1 cellular context compared by ENCODE assay signal in the genomic region with DNA sequence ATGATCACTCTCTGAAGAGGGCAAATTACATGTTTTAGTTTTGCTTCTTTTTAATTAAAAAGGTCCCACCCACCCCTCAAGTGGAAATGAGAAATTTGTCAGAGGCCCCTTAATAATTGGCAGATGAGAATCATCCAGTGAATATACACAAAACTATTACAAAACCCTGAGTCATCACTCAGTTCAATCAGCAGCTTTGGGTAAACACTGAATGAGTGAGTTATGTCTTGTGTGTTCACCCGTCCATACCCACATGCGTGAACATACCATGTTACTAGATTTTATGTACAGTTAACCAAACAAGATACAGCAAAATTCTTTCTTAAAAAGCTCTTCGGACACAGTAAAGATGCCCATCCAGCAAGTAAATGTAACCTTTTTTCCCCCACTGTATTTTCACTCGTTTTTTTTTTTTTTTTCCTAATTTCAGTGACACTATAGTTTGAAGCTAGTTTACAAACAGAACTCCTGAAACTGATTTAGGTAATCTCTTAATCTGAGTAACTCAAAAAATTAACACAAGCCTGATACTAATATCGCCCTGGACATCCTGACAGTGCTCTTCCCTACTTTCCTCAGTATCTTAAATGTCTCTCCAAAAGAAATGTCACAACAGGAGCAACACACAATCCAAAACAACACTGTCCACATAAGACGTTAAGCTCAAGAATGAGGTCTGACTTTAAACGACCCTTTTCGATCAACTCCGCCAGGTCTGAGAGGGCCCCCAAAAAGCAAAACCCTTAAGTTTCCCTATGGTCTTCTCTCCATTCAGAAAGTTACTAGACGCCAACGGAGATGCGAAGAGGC.
TF ChIP-seq lines count a peak whose summit lies in the region.

No MANE protein-coding gene starts in this region.

TF ChIP-seq in HepG2, 621 proteins besides CTCF, POLR2A, EP300 and RAD21 (continued from another document and continues in another):
- TF ChIP-seq, protein P1, sequence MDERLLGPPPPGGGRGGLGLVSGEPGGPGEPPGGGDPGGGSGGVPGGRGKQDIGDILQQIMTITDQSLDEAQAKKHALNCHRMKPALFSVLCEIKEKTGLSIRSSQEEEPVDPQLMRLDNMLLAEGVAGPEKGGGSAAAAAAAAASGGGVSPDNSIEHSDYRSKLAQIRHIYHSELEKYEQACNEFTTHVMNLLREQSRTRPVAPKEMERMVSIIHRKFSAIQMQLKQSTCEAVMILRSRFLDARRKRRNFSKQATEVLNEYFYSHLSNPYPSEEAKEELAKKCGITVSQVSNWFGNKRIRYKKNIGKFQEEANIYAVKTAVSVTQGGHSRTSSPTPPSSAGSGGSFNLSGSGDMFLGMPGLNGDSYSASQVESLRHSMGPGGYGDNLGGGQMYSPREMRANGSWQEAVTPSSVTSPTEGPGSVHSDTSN (CRISPR knock-in tag; IDR thresholded peaks at IDR 0.05), result no peak
- TF ChIP-seq, protein P2, sequence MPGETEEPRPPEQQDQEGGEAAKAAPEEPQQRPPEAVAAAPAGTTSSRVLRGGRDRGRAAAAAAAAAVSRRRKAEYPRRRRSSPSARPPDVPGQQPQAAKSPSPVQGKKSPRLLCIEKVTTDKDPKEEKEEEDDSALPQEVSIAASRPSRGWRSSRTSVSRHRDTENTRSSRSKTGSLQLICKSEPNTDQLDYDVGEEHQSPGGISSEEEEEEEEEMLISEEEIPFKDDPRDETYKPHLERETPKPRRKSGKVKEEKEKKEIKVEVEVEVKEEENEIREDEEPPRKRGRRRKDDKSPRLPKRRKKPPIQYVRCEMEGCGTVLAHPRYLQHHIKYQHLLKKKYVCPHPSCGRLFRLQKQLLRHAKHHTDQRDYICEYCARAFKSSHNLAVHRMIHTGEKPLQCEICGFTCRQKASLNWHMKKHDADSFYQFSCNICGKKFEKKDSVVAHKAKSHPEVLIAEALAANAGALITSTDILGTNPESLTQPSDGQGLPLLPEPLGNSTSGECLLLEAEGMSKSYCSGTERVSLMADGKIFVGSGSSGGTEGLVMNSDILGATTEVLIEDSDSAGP (CRISPR knock-in tag; IDR thresholded peaks at IDR 0.05; ENCODE audit: borderline replicate concordance), result no peak
- TF ChIP-seq ZNF713 (CRISPR knock-in tag; IDR thresholded peaks at IDR 0.05) (no peak), HIVEP1 (CRISPR knock-in tag; IDR thresholded peaks at IDR 0.05) (no peak), SPEN (CRISPR knock-in tag; IDR thresholded peaks at IDR 0.05; ENCODE audit: low read depth) (no peak), ZNF331 (CRISPR knock-in tag; IDR thresholded peaks at IDR 0.05) (peak; percentile 52; the same call in 1 of the 2 replicates), PHF5A (CRISPR knock-in tag; IDR thresholded peaks at IDR 0.05; ENCODE audit: low read depth, unreplicated experiment) (no peak), ZNF83 (CRISPR knock-in tag; IDR thresholded peaks at IDR 0.05; ENCODE audit: borderline replicate concordance) (no peak), ZNF572 (CRISPR knock-in tag; IDR thresholded peaks at IDR 0.05) (no peak), ZMYM3 (CRISPR knock-in tag; IDR thresholded peaks at IDR 0.05) (no peak), STAG1 (CRISPR knock-in tag; IDR thresholded peaks at IDR 0.05) (no peak), NFKB2 (CRISPR knock-in tag; IDR thresholded peaks at IDR 0.05; ENCODE audit: borderline replicate concordance) (no peak), ZNF136 (CRISPR knock-in tag; IDR thresholded peaks at IDR 0.05; ENCODE audit: low read depth) (no peak), GATAD1 (CRISPR knock-in tag; IDR thresholded peaks at IDR 0.05) (0 out of 2 replicates have a peak, but pooled peaks have one; percentile 42), HDAC2 (CRISPR knock-in tag; IDR thresholded peaks at IDR 0.05) (0 out of 2 replicates have a peak, but pooled peaks have one; percentile 8), PRMT3 (CRISPR knock-in tag; IDR thresholded peaks at IDR 0.05; ENCODE audit: borderline replicate concordance, low read depth) (no peak), ZNF207 (IDR thresholded peaks at IDR 0.05; ENCODE audit: borderline replicate concordance) (no peak), ZBTB1 (CRISPR knock-in tag; IDR thresholded peaks at IDR 0.05; ENCODE audit: borderline replicate concordance) (no peak), FOXM1 (CRISPR knock-in tag; IDR thresholded peaks at IDR 0.05) (no peak), FOSL1 (CRISPR knock-in tag; IDR thresholded peaks at IDR 0.05; ENCODE audit: borderline replicate concordance) (peak; percentile 69), KLF16 (CRISPR knock-in tag; IDR thresholded peaks at IDR 0.05) (no peak), ZNF34 (CRISPR knock-in tag; IDR thresholded peaks at IDR 0.05; ENCODE audit: borderline replicate concordance) (no peak), RXRA (CRISPR knock-in tag; IDR thresholded peaks at IDR 0.05) (no peak), U2AF2 (IDR thresholded peaks at IDR 0.05; ENCODE audit: low read depth, low read length) (no peak), PCBP2 (optimal IDR thresholded peaks at IDR 0.05; ENCODE audit: low read depth, low read length, poor library complexity, severe bottlenecking) (no peak), TBP (CRISPR knock-in tag; IDR thresholded peaks at IDR 0.05) (no peak), NFIB (CRISPR knock-in tag; IDR thresholded peaks at IDR 0.05; ENCODE audit: borderline replicate concordance) (no peak), HNF4A (CRISPR knock-in tag; IDR thresholded peaks at IDR 0.05) (no peak), ZFP82 (CRISPR knock-in tag; IDR thresholded peaks at IDR 0.05; ENCODE audit: borderline replicate concordance) (no peak), ZC3H4 (CRISPR knock-in tag; IDR thresholded peaks at IDR 0.05; ENCODE audit: borderline replicate concordance) (no peak), ZNF776 (CRISPR knock-in tag; IDR thresholded peaks at IDR 0.05) (no peak), ZNF749 (CRISPR knock-in tag; IDR thresholded peaks at IDR 0.05; ENCODE audit: borderline replicate concordance) (no peak), ZNF124 (CRISPR knock-in tag; IDR thresholded peaks at IDR 0.05) (no peak), ZKSCAN8 (CRISPR knock-in tag; IDR thresholded peaks at IDR 0.05; ENCODE audit: borderline replicate concordance) (no peak), ZNF670 (CRISPR knock-in tag; IDR thresholded peaks at IDR 0.05; ENCODE audit: borderline replicate concordance) (no peak), RBFOX2 (IDR thresholded peaks at IDR 0.05; ENCODE audit: low read depth, low read length) (0 out of 2 replicates have a peak, but pooled peaks have one; percentile 18), ZNF792 (CRISPR knock-in tag; IDR thresholded peaks at IDR 0.05) (no peak), RNF2 (conservative IDR thresholded peaks at IDR 0.05; ENCODE audit: low read depth) (no peak)
- TF ChIP-seq, protein P3, sequence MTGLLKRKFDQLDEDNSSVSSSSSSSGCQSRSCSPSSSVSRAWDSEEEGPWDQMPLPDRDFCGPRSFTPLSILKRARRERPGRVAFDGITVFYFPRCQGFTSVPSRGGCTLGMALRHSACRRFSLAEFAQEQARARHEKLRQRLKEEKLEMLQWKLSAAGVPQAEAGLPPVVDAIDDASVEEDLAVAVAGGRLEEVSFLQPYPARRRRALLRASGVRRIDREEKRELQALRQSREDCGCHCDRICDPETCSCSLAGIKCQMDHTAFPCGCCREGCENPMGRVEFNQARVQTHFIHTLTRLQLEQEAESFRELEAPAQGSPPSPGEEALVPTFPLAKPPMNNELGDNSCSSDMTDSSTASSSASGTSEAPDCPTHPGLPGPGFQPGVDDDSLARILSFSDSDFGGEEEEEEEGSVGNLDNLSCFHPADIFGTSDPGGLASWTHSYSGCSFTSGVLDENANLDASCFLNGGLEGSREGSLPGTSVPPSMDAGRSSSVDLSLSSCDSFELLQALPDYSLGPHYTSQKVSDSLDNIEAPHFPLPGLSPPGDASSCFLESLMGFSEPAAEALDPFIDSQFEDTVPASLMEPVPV (CRISPR knock-in tag; IDR thresholded peaks at IDR 0.05), result no peak
- TF ChIP-seq, protein P4, sequence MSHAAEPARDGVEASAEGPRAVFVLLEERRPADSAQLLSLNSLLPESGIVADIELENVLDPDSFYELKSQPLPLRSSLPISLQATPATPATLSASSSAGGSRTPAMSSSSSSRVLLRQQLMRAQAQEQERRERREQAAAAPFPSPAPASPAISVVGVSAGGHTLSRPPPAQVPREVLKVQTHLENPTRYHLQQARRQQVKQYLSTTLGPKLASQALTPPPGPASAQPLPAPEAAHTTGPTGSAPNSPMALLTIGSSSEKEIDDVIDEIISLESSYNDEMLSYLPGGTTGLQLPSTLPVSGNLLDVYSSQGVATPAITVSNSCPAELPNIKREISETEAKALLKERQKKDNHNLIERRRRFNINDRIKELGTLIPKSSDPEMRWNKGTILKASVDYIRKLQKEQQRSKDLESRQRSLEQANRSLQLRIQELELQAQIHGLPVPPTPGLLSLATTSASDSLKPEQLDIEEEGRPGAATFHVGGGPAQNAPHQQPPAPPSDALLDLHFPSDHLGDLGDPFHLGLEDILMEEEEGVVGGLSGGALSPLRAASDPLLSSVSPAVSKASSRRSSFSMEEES (CRISPR knock-in tag; IDR thresholded peaks at IDR 0.05), result no peak
- TF ChIP-seq, protein P5, sequence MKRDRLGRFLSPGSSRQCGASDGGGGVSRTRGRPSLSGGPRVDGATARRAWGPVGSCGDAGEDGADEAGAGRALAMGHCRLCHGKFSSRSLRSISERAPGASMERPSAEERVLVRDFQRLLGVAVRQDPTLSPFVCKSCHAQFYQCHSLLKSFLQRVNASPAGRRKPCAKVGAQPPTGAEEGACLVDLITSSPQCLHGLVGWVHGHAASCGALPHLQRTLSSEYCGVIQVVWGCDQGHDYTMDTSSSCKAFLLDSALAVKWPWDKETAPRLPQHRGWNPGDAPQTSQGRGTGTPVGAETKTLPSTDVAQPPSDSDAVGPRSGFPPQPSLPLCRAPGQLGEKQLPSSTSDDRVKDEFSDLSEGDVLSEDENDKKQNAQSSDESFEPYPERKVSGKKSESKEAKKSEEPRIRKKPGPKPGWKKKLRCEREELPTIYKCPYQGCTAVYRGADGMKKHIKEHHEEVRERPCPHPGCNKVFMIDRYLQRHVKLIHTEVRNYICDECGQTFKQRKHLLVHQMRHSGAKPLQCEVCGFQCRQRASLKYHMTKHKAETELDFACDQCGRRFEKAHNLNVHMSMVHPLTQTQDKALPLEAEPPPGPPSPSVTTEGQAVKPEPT (CRISPR knock-in tag; IDR thresholded peaks at IDR 0.05; ENCODE audit: low read depth), result no peak
- TF ChIP-seq, protein P6, sequence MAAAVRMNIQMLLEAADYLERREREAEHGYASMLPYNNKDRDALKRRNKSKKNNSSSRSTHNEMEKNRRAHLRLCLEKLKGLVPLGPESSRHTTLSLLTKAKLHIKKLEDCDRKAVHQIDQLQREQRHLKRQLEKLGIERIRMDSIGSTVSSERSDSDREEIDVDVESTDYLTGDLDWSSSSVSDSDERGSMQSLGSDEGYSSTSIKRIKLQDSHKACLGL (CRISPR knock-in tag; IDR thresholded peaks at IDR 0.05), result no peak
- TF ChIP-seq, protein P7, sequence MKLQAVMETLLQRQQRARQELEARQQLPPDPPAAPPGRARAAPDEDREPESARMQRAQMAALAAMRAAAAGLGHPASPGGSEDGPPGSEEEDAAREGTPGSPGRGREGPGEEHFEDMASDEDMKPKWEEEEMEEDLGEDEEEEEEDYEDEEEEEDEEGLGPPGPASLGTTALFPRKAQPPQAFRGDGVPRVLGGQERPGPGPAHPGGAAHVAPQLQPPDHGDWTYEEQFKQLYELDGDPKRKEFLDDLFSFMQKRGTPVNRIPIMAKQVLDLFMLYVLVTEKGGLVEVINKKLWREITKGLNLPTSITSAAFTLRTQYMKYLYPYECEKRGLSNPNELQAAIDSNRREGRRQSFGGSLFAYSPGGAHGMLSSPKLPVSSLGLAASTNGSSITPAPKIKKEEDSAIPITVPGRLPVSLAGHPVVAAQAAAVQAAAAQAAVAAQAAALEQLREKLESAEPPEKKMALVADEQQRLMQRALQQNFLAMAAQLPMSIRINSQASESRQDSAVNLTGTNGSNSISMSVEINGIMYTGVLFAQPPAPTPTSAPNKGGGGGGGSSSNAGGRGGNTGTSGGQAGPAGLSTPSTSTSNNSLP (IDR thresholded peaks at IDR 0.05; ENCODE audit: low read depth, low read length), result peak; percentile 94
- TF ChIP-seq, protein P8, sequence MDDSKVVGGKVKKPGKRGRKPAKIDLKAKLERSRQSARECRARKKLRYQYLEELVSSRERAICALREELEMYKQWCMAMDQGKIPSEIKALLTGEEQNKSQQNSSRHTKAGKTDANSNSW (CRISPR knock-in tag; IDR thresholded peaks at IDR 0.05; ENCODE audit: borderline replicate concordance), result no peak
- TF ChIP-seq, protein P9, sequence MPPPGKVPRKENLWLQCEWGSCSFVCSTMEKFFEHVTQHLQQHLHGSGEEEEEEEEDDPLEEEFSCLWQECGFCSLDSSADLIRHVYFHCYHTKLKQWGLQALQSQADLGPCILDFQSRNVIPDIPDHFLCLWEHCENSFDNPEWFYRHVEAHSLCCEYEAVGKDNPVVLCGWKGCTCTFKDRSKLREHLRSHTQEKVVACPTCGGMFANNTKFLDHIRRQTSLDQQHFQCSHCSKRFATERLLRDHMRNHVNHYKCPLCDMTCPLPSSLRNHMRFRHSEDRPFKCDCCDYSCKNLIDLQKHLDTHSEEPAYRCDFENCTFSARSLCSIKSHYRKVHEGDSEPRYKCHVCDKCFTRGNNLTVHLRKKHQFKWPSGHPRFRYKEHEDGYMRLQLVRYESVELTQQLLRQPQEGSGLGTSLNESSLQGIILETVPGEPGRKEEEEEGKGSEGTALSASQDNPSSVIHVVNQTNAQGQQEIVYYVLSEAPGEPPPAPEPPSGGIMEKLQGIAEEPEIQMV (CRISPR knock-in tag; IDR thresholded peaks at IDR 0.05; ENCODE audit: low read depth), result no peak
- TF ChIP-seq, protein P10, sequence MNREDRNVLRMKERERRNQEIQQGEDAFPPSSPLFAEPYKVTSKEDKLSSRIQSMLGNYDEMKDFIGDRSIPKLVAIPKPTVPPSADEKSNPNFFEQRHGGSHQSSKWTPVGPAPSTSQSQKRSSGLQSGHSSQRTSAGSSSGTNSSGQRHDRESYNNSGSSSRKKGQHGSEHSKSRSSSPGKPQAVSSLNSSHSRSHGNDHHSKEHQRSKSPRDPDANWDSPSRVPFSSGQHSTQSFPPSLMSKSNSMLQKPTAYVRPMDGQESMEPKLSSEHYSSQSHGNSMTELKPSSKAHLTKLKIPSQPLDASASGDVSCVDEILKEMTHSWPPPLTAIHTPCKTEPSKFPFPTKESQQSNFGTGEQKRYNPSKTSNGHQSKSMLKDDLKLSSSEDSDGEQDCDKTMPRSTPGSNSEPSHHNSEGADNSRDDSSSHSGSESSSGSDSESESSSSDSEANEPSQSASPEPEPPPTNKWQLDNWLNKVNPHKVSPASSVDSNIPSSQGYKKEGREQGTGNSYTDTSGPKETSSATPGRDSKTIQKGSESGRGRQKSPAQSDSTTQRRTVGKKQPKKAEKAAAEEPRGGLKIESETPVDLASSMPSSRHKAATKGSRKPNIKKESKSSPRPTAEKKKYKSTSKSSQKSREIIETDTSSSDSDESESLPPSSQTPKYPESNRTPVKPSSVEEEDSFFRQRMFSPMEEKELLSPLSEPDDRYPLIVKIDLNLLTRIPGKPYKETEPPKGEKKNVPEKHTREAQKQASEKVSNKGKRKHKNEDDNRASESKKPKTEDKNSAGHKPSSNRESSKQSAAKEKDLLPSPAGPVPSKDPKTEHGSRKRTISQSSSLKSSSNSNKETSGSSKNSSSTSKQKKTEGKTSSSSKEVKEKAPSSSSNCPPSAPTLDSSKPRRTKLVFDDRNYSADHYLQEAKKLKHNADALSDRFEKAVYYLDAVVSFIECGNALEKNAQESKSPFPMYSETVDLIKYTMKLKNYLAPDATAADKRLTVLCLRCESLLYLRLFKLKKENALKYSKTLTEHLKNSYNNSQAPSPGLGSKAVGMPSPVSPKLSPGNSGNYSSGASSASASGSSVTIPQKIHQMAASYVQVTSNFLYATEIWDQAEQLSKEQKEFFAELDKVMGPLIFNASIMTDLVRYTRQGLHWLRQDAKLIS (CRISPR knock-in tag; IDR thresholded peaks at IDR 0.05), result no peak
